1 cellular context compared by ENCODE assay signal in the genomic region with DNA sequence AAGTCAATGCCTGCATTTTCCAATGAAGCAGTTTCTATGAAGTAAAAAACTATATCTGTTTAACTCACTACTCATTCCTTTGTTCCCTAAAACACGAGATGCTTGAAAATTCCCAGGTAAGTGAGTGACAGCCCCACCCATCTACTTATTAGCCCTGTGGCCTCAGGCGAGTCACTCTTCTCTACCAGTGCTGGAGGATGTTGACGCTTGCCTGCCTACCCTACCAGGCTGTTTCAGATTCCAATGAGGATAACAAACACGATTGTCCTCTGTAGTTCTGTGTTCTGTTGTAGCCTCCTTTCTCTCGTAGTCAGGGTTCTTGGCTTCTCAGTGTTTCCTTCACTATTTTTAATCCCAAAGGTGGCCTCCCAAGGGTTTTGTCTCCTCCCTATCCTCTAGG.
TF ChIP-seq lines count a peak whose summit lies in the region.

No MANE protein-coding gene starts in this region.

TF ChIP-seq in IMR-90, 13 proteins besides CTCF, POLR2A, EP300 and RAD21 (continued from another document):
- TF ChIP-seq, protein P1, sequence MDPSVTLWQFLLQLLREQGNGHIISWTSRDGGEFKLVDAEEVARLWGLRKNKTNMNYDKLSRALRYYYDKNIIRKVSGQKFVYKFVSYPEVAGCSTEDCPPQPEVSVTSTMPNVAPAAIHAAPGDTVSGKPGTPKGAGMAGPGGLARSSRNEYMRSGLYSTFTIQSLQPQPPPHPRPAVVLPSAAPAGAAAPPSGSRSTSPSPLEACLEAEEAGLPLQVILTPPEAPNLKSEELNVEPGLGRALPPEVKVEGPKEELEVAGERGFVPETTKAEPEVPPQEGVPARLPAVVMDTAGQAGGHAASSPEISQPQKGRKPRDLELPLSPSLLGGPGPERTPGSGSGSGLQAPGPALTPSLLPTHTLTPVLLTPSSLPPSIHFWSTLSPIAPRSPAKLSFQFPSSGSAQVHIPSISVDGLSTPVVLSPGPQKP (IDR thresholded peaks at IDR 0.05; ENCODE audit: borderline replicate concordance, low read depth, low read length), result no peak
- no peak for TF ChIP-seq CEBPB (IDR thresholded peaks at IDR 0.05; ENCODE audit: low read depth, low read length)
- no peak for TF ChIP-seq FOS (IDR thresholded peaks at IDR 0.05; ENCODE audit: low read depth, low read length)
- TF ChIP-seq SMC3 (IDR thresholded peaks at IDR 0.05; ENCODE audit: low read depth, low read length), result no peak
- TF ChIP-seq NFE2L2 (IDR thresholded peaks at IDR 0.05; ENCODE audit: low read depth, low read length), result no peak
- TF ChIP-seq, protein P2, sequence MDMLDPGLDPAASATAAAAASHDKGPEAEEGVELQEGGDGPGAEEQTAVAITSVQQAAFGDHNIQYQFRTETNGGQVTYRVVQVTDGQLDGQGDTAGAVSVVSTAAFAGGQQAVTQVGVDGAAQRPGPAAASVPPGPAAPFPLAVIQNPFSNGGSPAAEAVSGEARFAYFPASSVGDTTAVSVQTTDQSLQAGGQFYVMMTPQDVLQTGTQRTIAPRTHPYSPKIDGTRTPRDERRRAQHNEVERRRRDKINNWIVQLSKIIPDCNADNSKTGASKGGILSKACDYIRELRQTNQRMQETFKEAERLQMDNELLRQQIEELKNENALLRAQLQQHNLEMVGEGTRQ (IDR thresholded peaks at IDR 0.05; ENCODE audit: low read depth, low read length), result no peak
- no peak for TF ChIP-seq RCOR1 (IDR thresholded peaks at IDR 0.05; ENCODE audit: insufficient replicate concordance, low read length)
- no peak for TF ChIP-seq MAZ (IDR thresholded peaks at IDR 0.05; ENCODE audit: borderline replicate concordance, low read depth, low read length)
- TF ChIP-seq CHD1 (IDR thresholded peaks at IDR 0.05; ENCODE audit: low read depth, low read length), result no peak
- no peak for TF ChIP-seq MAFK (IDR thresholded peaks at IDR 0.05; ENCODE audit: low read depth, low read length)
